ENCODE assay signal across 26 cellular contexts in genomic region chr2:129794116-129794515, GRCh38.
"Had no signal": no experiment of that assay in that cellular context is flagged by ENCODE, and none has a peak within 500 bp of the region (broad histone marks: within the 10 kb centered on the region; RNA-seq: fewer than 3 reads in every experiment).

No MANE protein-coding gene starts in this region.

- H3K9me3 ChIP-seq: SJCRH30, SK-N-SH had no signal

- H3K27me3 Mint-ChIP-seq: activated CD4-positive, alpha-beta memory T cell treated with anti-CD3 and anti-CD28 coated beads, Interleukin-2, amount 10 ng/mL, durations not matched to agents 7 days and 5 days had no signal

- H3K27ac Mint-ChIP-seq: activated CD4-positive, alpha-beta memory T cell treated with anti-CD3 and anti-CD28 coated beads, Interleukin-2, amount 10 ng/mL, durations not matched to agents 7 days and 5 days; activated CD4-positive, alpha-beta T cell treated with anti-CD3 and anti-CD28 coated beads for 36 hours; activated naive CD4-positive, alpha-beta T cell treated with anti-CD3 and anti-CD28 coated beads for 36 hours; activated naive CD8-positive, alpha-beta T cell treated with anti-CD3 and anti-CD28 coated beads for 36 hours; activated T-helper 17 cell treated with anti-CD3 and anti-CD28 coated beads, Interleukin-2, amount 50 U/mL, for 72 hours had no signal

- ATAC-seq: activated CD4-positive, alpha-beta T cell treated with anti-CD3 and anti-CD28 coated beads for 36 hours; activated T-helper 17 cell treated with anti-CD3 and anti-CD28 coated beads, Interleukin-2, amount 50 U/mL, for 72 hours; Panc1; Right ventricle myocardium inferior had no signal

- H3K4me3 Mint-ChIP-seq: activated CD4-positive, alpha-beta memory T cell treated with anti-CD3 and anti-CD28 coated beads, Interleukin-2, amount 10 ng/mL, durations not matched to agents 7 days and 5 days; activated CD4-positive, alpha-beta T cell treated with anti-CD3 and anti-CD28 coated beads for 36 hours; activated naive CD4-positive, alpha-beta T cell treated with anti-CD3 and anti-CD28 coated beads for 36 hours; activated naive CD8-positive, alpha-beta T cell treated with anti-CD3 and anti-CD28 coated beads for 36 hours; activated T-helper 17 cell treated with anti-CD3 and anti-CD28 coated beads, Interleukin-2, amount 50 U/mL, for 72 hours had no signal

- DNase-seq: activated CD4-positive, alpha-beta memory T cell treated with anti-CD3 and anti-CD28 coated beads, Interleukin-2, amount 10 ng/mL, durations not matched to agents 7 days and 5 days; activated CD4-positive, alpha-beta T cell treated with anti-CD3 and anti-CD28 coated beads for 36 hours; activated CD4-positive, alpha-beta T cell treated with anti-CD3 and anti-CD28 coated beads, Interleukin-2, amount 50 U/mL, for 1 hour; activated gamma-delta T cell; activated naive CD4-positive, alpha-beta T cell treated with anti-CD3 and anti-CD28 coated beads for 36 hours; activated naive CD8-positive, alpha-beta T cell treated with anti-CD3 and anti-CD28 coated beads for 36 hours; activated T-cell treated with anti-CD3 and anti-CD28 coated beads for 4 hours; activated T-cell treated with anti-CD3 and anti-CD28 coated beads, Interleukin-2, amount 50 U/mL, for 48 hours; caudate nucleus; Karpas-422; MM.1S; NCI-H1105; NCI-H1436; NCI-H2029 treated with DMSO at 0.1 percent for 48 hours; NCI-H510A; NCI-H526 treated with DMSO at 0.1 percent for 48 hours; NK-92 treated with Interleukin-12 subunit alpha and Interleukin-12 subunit beta, amount 100 ng/mL, for 24 hours; OCI-M1; RPMI8226; SJCRH30; T-helper 1 cell had no signal

- H3K4me1 ChIP-seq: SJCRH30 had no signal

- H3K4me3 ChIP-seq: SJCRH30 had no signal

- H3K9me3 Mint-ChIP-seq: activated CD4-positive, alpha-beta memory T cell treated with anti-CD3 and anti-CD28 coated beads, Interleukin-2, amount 10 ng/mL, durations not matched to agents 7 days and 5 days; activated naive CD4-positive, alpha-beta T cell treated with anti-CD3 and anti-CD28 coated beads for 36 hours; activated naive CD8-positive, alpha-beta T cell treated with anti-CD3 and anti-CD28 coated beads for 36 hours; activated T-helper 17 cell treated with anti-CD3 and anti-CD28 coated beads, Interleukin-2, amount 50 U/mL, for 72 hours had no signal

- H3K27ac ChIP-seq: SJCRH30, VCaP had no signal

- H3K36me3 Mint-ChIP-seq: activated naive CD8-positive, alpha-beta T cell treated with anti-CD3 and anti-CD28 coated beads for 36 hours had no signal

- H3K4me1 Mint-ChIP-seq: activated CD4-positive, alpha-beta memory T cell treated with anti-CD3 and anti-CD28 coated beads, Interleukin-2, amount 10 ng/mL, durations not matched to agents 7 days and 5 days; activated CD4-positive, alpha-beta T cell treated with anti-CD3 and anti-CD28 coated beads for 36 hours; activated naive CD8-positive, alpha-beta T cell treated with anti-CD3 and anti-CD28 coated beads for 36 hours; activated T-helper 17 cell treated with anti-CD3 and anti-CD28 coated beads, Interleukin-2, amount 50 U/mL, for 72 hours had no signal
